Comparison of ENCODE assay signal across 8 cellular contexts in genomic region chr7:815284-816216, GRCh38. TPM values are rescaled to one million over a fixed set of nuclear protein-coding genes. Genes with fewer than 3 reads are reported as not detected.
DNase-seq lines count a peak whose midpoint lies in the region; ATAC-seq and TF ChIP-seq lines count a peak whose summit lies in the region.

No MANE protein-coding gene starts in this region.

- no peaks in the 10 kb centered on the region for H3K36me3 ChIP-seq in left ventricle myocardium inferior
- H3K36me3 ChIP-seq in gastrocnemius medialis, result no peaks in the 10 kb centered on the region

- H3K4me3 ChIP-seq in left ventricle myocardium inferior (peak overlapping the region; percentile 94), gastrocnemius medialis (peak overlapping the region; percentile 38 to 52 (median 48))

- intact Hi-C loops in left ventricle myocardium inferior (cut with micrococcal nuclease), result no loop called here
- intact Hi-C loops in gastrocnemius medialis (cut with DNase I; ENCODE audit: low total_unique reads), result no loop called here

- TF ChIP-seq POLR2A in gastrocnemius medialis (IDR thresholded peaks at IDR 0.05), result no peak

- H3K27ac ChIP-seq in left ventricle myocardium inferior (replicated peaks) (peak overlapping the region; percentile 97), gastrocnemius medialis (peak overlapping the region; percentile 94 to 99 (median 96))

- no peak for ATAC-seq in gastrocnemius medialis
- no peak for ATAC-seq in GM21367 (IDR thresholded peaks at IDR 0.05; ENCODE audit: unreplicated experiment)
- no peak for ATAC-seq in GM18519 (IDR thresholded peaks at IDR 0.05; ENCODE audit: low FRiP score, unreplicated experiment)

- H3K4me1 ChIP-seq in left ventricle myocardium inferior (peaks cover 80% of the 10 kb centered on the region), gastrocnemius medialis (peaks cover 56 to 74% of the 10 kb centered on the region in 2 donors)

- H3K9me3 ChIP-seq in left ventricle myocardium inferior (replicated peaks), result no peaks in the 10 kb centered on the region
- H3K9me3 ChIP-seq in gastrocnemius medialis, result no peaks in the 10 kb centered on the region

- DNase-seq in EH (ENCODE audit: low read depth) (peak; percentile 17), NCI-H1092 (lab: John Stamatoyannopoulos, UW) (peak; percentile 74), left ventricle myocardium inferior (no peak), gastrocnemius medialis (no peak), GOT3 (lab: John Stamatoyannopoulos, UW) (no peak)
- peak; percentile 30 to 45 for DNase-seq in activated T-cell treated with anti-CD3 and anti-CD28 coated beads, Interleukin-2, amount 50 U/mL, for 48 hours

- TF ChIP-seq CTCF in left ventricle myocardium inferior (IDR thresholded peaks at IDR 0.05; ENCODE audit: borderline replicate concordance), result no peak
- TF ChIP-seq CTCF in gastrocnemius medialis (IDR thresholded peaks at IDR 0.05 in 4 of 5, conservative IDR thresholded peaks at IDR 0.05 in 1 of 5), result no peak

- in situ Hi-C loops in gastrocnemius medialis (cut with MboI; ENCODE audit: low sequenced_read_pairs in 4 of 4), result no loop called here

- no peaks in the 10 kb centered on the region for H3K27me3 ChIP-seq in left ventricle myocardium inferior (ENCODE audit: low read depth)
- H3K27me3 ChIP-seq in gastrocnemius medialis, result no peaks in the 10 kb centered on the region

RNA-seq across cellular contexts. Expression of gene SUN1, which starts 16.7 kb away (rescaled TPM):
- total RNA-seq in left ventricle myocardium inferior (183 TPM), gastrocnemius medialis (100 to 1,000 TPM; 112 to 154 (median 132) TPM)

Comparison
In these comparisons a context has a peak if more than half of its experiments do, and no peak if none do; other contexts are left out.
1. DNase-seq: peak in EH (single experiment), NCI-H1092 (single experiment) and activated T-cell treated with anti-CD3 and anti-CD28 coated beads, Interleukin-2, amount 50 U/mL, for 48 hours (2 of 2); none in left ventricle myocardium inferior (single experiment), gastrocnemius medialis (0 of 2) and GOT3 (single experiment).